Comparison of ENCODE assay signal across 1 cellular context in the genomic region with DNA sequence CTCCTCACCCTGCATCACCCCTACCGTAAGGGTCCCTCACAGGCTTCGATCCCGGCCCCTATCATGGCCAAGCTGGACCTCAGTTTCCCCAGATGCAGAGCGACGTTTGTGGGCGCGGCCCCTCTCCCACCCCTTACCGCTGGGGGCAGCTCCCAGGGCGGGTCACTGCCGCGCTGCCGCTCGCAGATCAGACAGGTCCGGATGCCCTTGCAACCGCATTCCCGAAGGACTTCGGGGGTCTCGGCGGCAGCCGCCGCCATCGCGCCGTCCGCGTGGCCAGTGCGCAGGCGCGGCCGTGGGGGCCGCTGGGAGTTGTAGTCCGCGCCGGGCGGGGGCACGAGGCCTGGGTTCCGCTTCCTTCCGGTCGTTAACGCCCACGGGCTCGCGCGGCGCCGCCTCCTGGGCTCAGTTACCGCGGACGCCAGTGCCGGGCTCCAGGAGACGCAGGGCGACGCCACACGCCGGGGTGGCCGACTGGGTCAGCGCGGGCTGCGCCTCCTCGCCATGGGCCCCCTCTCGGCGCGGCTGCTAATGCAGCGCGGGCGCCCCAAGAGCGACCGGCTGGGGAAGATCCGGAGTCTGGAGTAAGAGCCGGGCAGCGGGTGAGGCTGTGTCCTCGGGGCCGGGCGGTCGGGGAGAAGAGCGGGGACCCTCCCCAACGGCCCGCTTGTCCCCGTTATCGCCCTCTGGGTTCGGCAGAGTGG.
TF ChIP-seq lines count a peak whose summit lies in the region.

Gene ALKBH4, minus strand, starts transcription at position 287 of the 704 bp plus-strand sequence. Its CDS starts 27 bp downstream, at position 260.
Gene LRWD1, plus strand, starts transcription at position 408 of the 704 bp plus-strand sequence. Its CDS starts 97 bp downstream, at position 505.

TF ChIP-seq in HepG2, 621 proteins besides CTCF, POLR2A, EP300 and RAD21 (continued from another document and continues in another):
- TF ChIP-seq, protein P1, sequence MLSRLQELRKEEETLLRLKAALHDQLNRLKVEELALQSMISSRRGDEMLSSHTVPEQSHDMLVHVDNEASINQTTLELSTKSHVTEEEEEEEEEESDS (CRISPR knock-in tag; IDR thresholded peaks at IDR 0.05; ENCODE audit: borderline replicate concordance) = no peak
- TF ChIP-seq ZBTB38 (CRISPR knock-in tag; IDR thresholded peaks at IDR 0.05) = peak; percentile 61; the same call in 1 of the 2 replicates
- peak; percentile 90 for TF ChIP-seq SAFB2 (CRISPR knock-in tag; IDR thresholded peaks at IDR 0.05; ENCODE audit: borderline replicate concordance, low read depth)
- peak; percentile 86 for TF ChIP-seq KDM2A (CRISPR knock-in tag; IDR thresholded peaks at IDR 0.05; ENCODE audit: borderline replicate concordance, low read depth)
- TF ChIP-seq MTERF4 (CRISPR knock-in tag; IDR thresholded peaks at IDR 0.05) = no peak
- TF ChIP-seq POLR2AphosphoS2 (IDR thresholded peaks at IDR 0.05; ENCODE audit: low read depth, low read length) = no peak
- TF ChIP-seq BORCS8-MEF2B (CRISPR knock-in tag; IDR thresholded peaks at IDR 0.05) = 0 out of 2 replicates have a peak, but pooled peaks have one; percentile 39
- peak; percentile 90; the same call in 1 of the 2 replicates for TF ChIP-seq MXD4 (CRISPR knock-in tag; IDR thresholded peaks at IDR 0.05)
- TF ChIP-seq ZBTB7B (CRISPR knock-in tag; IDR thresholded peaks at IDR 0.05) = peak; percentile 68; the same call in 1 of the 2 replicates
- TF ChIP-seq, protein P2, sequence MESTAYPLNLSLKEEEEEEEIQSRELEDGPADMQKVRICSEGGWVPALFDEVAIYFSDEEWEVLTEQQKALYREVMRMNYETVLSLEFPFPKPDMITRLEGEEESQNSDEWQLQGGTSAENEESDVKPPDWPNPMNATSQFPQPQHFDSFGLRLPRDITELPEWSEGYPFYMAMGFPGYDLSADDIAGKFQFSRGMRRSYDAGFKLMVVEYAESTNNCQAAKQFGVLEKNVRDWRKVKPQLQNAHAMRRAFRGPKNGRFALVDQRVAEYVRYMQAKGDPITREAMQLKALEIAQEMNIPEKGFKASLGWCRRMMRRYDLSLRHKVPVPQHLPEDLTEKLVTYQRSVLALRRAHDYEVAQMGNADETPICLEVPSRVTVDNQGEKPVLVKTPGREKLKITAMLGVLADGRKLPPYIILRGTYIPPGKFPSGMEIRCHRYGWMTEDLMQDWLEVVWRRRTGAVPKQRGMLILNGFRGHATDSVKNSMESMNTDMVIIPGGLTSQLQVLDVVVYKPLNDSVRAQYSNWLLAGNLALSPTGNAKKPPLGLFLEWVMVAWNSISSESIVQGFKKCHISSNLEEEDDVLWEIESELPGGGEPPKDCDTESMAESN (CRISPR knock-in tag; conservative IDR thresholded peaks at IDR 0.05) = peak; percentile 79; the same call in 1 of the 2 replicates
- TF ChIP-seq, protein P3, sequence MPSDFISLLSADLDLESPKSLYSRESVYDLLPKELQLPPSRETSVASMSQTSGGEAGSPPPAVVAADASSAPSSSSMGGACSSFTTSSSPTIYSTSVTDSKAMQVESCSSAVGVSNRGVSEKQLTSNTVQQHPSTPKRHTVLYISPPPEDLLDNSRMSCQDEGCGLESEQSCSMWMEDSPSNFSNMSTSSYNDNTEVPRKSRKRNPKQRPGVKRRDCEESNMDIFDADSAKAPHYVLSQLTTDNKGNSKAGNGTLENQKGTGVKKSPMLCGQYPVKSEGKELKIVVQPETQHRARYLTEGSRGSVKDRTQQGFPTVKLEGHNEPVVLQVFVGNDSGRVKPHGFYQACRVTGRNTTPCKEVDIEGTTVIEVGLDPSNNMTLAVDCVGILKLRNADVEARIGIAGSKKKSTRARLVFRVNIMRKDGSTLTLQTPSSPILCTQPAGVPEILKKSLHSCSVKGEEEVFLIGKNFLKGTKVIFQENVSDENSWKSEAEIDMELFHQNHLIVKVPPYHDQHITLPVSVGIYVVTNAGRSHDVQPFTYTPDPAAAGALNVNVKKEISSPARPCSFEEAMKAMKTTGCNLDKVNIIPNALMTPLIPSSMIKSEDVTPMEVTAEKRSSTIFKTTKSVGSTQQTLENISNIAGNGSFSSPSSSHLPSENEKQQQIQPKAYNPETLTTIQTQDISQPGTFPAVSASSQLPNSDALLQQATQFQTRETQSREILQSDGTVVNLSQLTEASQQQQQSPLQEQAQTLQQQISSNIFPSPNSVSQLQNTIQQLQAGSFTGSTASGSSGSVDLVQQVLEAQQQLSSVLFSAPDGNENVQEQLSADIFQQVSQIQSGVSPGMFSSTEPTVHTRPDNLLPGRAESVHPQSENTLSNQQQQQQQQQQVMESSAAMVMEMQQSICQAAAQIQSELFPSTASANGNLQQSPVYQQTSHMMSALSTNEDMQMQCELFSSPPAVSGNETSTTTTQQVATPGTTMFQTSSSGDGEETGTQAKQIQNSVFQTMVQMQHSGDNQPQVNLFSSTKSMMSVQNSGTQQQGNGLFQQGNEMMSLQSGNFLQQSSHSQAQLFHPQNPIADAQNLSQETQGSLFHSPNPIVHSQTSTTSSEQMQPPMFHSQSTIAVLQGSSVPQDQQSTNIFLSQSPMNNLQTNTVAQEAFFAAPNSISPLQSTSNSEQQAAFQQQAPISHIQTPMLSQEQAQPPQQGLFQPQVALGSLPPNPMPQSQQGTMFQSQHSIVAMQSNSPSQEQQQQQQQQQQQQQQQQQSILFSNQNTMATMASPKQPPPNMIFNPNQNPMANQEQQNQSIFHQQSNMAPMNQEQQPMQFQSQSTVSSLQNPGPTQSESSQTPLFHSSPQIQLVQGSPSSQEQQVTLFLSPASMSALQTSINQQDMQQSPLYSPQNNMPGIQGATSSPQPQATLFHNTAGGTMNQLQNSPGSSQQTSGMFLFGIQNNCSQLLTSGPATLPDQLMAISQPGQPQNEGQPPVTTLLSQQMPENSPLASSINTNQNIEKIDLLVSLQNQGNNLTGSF (CRISPR knock-in tag; IDR thresholded peaks at IDR 0.05) = no peak
- no peak for TF ChIP-seq HNRNPH1 (optimal IDR thresholded peaks at IDR 0.05; ENCODE audit: low read depth, low read length)
- TF ChIP-seq HCFC1 (IDR thresholded peaks at IDR 0.05; ENCODE audit: low read depth, low read length) = peak; percentile 92
- TF ChIP-seq, protein P4, sequence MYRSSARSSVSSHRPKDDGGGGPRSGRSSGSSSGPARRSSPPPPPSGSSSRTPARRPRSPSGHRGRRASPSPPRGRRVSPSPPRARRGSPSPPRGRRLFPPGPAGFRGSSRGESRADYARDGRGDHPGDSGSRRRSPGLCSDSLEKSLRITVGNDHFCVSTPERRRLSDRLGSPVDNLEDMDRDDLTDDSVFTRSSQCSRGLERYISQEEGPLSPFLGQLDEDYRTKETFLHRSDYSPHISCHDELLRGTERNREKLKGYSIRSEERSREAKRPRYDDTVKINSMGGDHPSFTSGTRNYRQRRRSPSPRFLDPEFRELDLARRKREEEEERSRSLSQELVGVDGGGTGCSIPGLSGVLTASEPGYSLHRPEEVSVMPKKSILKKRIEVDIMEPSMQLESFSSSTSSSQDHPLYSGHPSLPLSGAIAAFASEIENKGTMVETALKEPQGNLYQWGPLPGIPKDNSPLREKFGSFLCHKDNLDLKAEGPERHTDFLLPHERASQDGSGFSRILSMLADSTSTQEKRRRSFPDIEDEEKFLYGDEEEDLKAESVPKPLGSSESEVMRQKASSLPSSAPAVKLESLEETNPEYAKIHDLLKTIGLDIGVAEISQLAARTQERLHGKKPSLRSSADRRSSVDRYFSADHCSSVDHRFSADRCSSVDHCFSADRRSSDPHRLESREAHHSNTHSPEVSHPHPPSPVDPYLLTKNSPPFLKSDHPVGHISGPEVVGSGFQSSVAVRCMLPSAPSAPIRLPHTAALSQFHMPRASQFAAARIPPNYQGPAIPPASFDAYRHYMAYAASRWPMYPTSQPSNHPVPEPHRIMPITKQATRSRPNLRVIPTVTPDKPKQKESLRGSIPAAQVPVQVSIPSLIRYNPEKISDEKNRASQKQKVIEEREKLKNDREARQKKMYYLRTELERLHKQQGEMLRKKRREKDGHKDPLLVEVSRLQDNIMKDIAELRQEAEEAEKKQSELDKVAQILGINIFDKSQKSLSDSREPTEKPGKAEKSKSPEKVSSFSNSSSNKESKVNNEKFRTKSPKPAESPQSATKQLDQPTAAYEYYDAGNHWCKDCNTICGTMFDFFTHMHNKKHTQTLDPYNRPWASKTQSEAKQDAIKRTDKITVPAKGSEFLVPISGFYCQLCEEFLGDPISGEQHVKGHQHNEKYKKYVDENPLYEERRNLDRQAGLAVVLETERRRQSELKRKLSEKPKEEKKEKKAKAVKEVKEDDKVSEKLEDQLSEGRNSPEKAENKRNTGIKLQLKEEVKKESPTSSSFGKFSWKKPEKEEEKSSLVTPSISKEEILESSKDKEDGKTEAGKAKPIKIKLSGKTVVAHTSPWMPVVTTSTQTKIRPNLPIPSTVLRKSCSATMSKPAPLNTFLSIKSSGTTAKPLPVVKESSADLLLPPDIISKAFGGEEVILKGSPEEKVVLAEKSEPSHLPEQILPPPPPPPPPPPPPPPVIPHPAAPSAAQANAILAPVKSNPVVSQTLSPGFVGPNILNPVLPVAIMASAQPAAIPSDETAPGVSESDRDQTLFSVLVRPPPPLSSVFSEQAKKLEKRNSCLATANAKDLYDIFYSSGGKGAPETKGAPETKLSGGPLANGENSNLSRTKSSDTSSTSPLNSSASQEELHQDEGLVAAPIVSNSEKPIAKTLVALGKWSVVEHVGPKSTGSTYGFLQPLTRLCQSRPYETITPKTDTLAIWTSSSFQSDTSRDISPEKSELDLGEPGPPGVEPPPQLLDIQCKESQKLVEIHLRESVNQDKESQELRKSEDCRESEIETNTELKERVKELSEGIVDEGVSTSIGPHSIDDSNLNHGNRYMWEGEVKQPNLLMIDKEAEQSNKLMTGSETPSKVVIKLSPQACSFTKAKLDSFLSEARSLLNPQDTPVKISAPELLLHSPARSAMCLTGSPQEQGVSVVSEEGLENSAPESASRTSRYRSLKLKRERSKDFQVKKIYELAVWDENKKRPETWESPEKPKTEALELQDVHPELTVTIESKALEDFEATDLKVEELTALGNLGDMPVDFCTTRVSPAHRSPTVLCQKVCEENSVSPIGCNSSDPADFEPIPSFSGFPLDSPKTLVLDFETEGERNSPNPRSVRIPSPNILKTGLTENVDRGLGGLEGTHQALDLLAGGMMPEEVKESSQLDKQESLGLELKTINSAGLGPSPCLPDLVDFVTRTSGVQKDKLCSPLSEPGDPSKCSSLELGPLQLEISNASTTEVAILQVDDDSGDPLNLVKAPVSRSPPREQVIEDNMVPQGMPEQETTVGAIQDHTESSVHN (CRISPR knock-in tag; IDR thresholded peaks at IDR 0.05) = no peak
- TF ChIP-seq THAP9 (CRISPR knock-in tag; IDR thresholded peaks at IDR 0.05; ENCODE audit: borderline replicate concordance) = no peak
